ENCODE assay signal across 1 cellular context in genomic region chr21:43884861-43885370, GRCh38.
TF ChIP-seq lines count a peak whose summit lies in the region.

No MANE protein-coding gene starts in this region.

TF ChIP-seq in liver, 16 proteins besides CTCF, POLR2A, EP300 and RAD21 (continued from another document):
- TF ChIP-seq, protein P1, sequence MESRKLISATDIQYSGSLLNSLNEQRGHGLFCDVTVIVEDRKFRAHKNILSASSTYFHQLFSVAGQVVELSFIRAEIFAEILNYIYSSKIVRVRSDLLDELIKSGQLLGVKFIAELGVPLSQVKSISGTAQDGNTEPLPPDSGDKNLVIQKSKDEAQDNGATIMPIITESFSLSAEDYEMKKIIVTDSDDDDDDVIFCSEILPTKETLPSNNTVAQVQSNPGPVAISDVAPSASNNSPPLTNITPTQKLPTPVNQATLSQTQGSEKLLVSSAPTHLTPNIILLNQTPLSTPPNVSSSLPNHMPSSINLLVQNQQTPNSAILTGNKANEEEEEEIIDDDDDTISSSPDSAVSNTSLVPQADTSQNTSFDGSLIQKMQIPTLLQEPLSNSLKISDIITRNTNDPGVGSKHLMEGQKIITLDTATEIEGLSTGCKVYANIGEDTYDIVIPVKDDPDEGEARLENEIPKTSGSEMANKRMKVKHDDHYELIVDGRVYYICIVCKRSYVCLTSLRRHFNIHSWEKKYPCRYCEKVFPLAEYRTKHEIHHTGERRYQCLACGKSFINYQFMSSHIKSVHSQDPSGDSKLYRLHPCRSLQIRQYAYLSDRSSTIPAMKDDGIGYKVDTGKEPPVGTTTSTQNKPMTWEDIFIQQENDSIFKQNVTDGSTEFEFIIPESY (IDR thresholded peaks at IDR 0.05), result no peak
- no peak for TF ChIP-seq GABPA (IDR thresholded peaks at IDR 0.05 in 1 of 2, conservative IDR thresholded peaks at IDR 0.05 in 1 of 2)
- TF ChIP-seq EGR1 (IDR thresholded peaks at IDR 0.05; ENCODE audit: low read depth in 2 of 2), result no peak
